Comparison of ENCODE assay signal across 1 cellular context in the genomic region with DNA sequence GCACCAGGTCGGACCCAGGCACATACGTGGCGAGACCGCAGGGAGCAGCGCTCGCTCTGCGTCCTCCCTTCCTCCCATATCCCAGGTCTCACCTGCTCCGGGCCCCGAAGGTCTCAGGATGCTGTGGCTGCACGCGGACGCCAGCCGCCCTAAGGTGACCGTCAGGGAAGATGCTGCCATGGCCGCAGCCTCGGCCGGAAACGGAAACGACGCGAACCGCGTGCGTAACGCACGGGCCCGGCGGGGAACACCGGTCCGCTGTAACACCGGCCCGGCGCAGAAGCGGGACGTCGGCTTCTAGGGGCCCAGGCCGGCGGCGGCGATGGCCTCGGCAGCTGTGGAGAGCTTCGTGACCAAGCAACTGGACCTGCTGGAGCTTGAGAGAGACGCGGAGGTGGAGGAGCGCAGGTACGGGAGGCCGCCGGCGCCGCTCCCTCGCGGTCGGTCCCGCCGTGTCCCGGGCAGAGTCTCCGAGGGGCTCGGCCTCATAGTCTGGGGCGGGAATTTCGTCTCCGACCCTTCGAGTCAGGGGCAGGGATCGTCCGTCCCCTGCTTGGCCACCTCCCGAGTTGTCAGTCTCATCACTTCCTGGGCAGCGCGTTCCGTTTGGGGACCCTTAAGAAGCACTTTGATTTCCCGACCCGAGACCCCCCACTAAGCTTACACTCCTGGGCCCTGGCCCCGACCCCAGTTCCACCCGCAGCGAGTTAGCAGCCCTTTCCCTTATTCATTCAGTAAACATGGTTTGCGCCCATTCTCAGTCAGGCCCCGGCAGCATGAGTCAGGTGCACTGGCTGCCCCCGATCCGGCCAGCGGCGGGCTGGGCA.
TF ChIP-seq lines count a peak whose summit lies in the region.

Gene IGHMBP2 (plus strand): TSS at position 261 of the 827 bp plus-strand sequence. CDS start 62 bp downstream, at position 323.
Gene MRPL21 (minus strand): TSS at position 202 of the 827 bp plus-strand sequence. CDS start 22 bp downstream, at position 180.

TF ChIP-seq in WTC11, 78 proteins besides CTCF, POLR2A, EP300 and RAD21 (continued from another document):
- TF ChIP-seq FOXP4 (CRISPR knock-in tag; IDR thresholded peaks at IDR 0.05) (peak; percentile 94), KAT7 (CRISPR knock-in tag; IDR thresholded peaks at IDR 0.05; ENCODE audit: borderline replicate concordance) (peak; percentile 100), ZNF416 (CRISPR knock-in tag; IDR thresholded peaks at IDR 0.05) (no peak), ZNF512 (CRISPR knock-in tag; IDR thresholded peaks at IDR 0.05; ENCODE audit: borderline replicate concordance) (0 out of 2 replicates have a peak, but pooled peaks have one; percentile 28), ELF4 (CRISPR knock-in tag; IDR thresholded peaks at IDR 0.05; ENCODE audit: low read depth) (no peak)
